8 cellular contexts compared by ENCODE assay signal in genomic region chr19:14517446-14517839, GRCh38. TPM values are rescaled to one million over a fixed set of nuclear protein-coding genes. Genes with fewer than 3 reads are reported as not detected.
DNase-seq lines count a peak whose midpoint lies in the region; ATAC-seq and TF ChIP-seq lines count a peak whose summit lies in the region.

No MANE protein-coding gene starts in this region.

- WGBS in heart left ventricle, 4 donors = 0 to 1% (median 1%) methylated on average over 10 to 32 of the region's 32 CpGs

- peak in 1 of 4 donors; percentile 0 for ATAC-seq in heart left ventricle
- no peak for ATAC-seq in Right ventricle myocardium inferior
- no peak for ATAC-seq in HG02588 (IDR thresholded peaks at IDR 0.05; ENCODE audit: unreplicated experiment)

- H3K27me3 ChIP-seq in heart left ventricle (no peaks in the 10 kb centered on the region), stomach smooth muscle (ENCODE audit: control insufficient read depth in 1 of 2, insufficient read depth in 2 of 2, low read length in 2 of 2) (no peaks in the 10 kb centered on the region)

- H3K27ac Mint-ChIP-seq in activated naive CD8-positive, alpha-beta T cell = peak overlapping the region; percentile 84

- peaks cover 59% of the 10 kb centered on the region for H3K4me1 Mint-ChIP-seq in activated naive CD8-positive, alpha-beta T cell (ENCODE audit: low read depth)

- peak overlapping the region; percentile 95 for H3K4me3 Mint-ChIP-seq in activated naive CD8-positive, alpha-beta T cell

- H3K27ac ChIP-seq in heart left ventricle = peak overlapping the region; percentile 96 to 100 (median 100)
- H3K27ac ChIP-seq in stomach smooth muscle (ENCODE audit: low read length) = peak overlapping the region; percentile 95

- H3K9me3 ChIP-seq in heart left ventricle (no peaks in the 10 kb centered on the region), iPS-18c (ENCODE audit: control insufficient read depth, insufficient read depth, low read length) (no peaks in the 10 kb centered on the region), stomach smooth muscle (ENCODE audit: control insufficient read depth in 2 of 2, low read length in 2 of 2) (no peaks in the 10 kb centered on the region)

- H3K27me3 Mint-ChIP-seq in activated naive CD8-positive, alpha-beta T cell = no peaks in the 10 kb centered on the region

- intact Hi-C loops in heart left ventricle (cut with DNase I) = loop anchor here in 1 of 10 donors (2.0 kb wide), 1 partner anchor 21 kb away; the partner anchor contains the start of gene GIPC1
- intact Hi-C loops in Right ventricle myocardium inferior (cut with DNase I) = loop anchor here (5.0 kb wide), 1 partner anchor 55 kb away; the partner anchor contains the start of gene NDUFB7

- peaks cover 17% of the 10 kb centered on the region for H3K36me3 Mint-ChIP-seq in activated naive CD8-positive, alpha-beta T cell

- H3K9me3 Mint-ChIP-seq in activated naive CD8-positive, alpha-beta T cell (ENCODE audit: low read depth) = no peaks in the 10 kb centered on the region

- DNase-seq in heart left ventricle (no peak), Right ventricle myocardium inferior (ENCODE audit: missing footprints) (no peak), NCI-H524 treated with DMSO at 0.1 percent for 48 hours (lab: John Stamatoyannopoulos, UW) (no peak), NCI-H128 (lab: John Stamatoyannopoulos, UW; ENCODE audit: unreplicated experiment) (no peak)

- H3K36me3 ChIP-seq in heart left ventricle (peaks cover 2 to 38% (median 27%) of the 10 kb centered on the region in 9 donors), stomach smooth muscle (ENCODE audit: control insufficient read depth in 2 of 2, insufficient read depth in 2 of 2, low read length in 2 of 2) (peaks cover 20 to 27% of the 10 kb centered on the region in 2 donors)

- TF ChIP-seq CTCF in heart left ventricle (IDR thresholded peaks at IDR 0.05) = no peak

- peak overlapping the region; percentile 66 to 100 (median 88) for H3K4me3 ChIP-seq in heart left ventricle
- H3K4me3 ChIP-seq in iPS-18c (ENCODE audit: insufficient read depth, low read depth, low read length) = peak overlapping the region; percentile 89
- H3K4me3 ChIP-seq in stomach smooth muscle (ENCODE audit: low read length in 2 of 2) = peak overlapping the region; percentile 88 to 92

- TF ChIP-seq POLR2A in heart left ventricle (IDR thresholded peaks at IDR 0.05) = no peak

- peaks cover 0 to 53% (median 39%) of the 10 kb centered on the region in 12 donors for H3K4me1 ChIP-seq in heart left ventricle
- H3K4me1 ChIP-seq in stomach smooth muscle (ENCODE audit: control insufficient read depth, insufficient read depth, low read length) = peaks cover 34% of the 10 kb centered on the region

- H3K9ac ChIP-seq in stomach smooth muscle (ENCODE audit: low read length in 2 of 2) = peak overlapping the region; percentile 78 to 99

RNA-seq across cellular contexts. Expression of gene DNAJB1, which starts 0.8 kb away (rescaled TPM):
- 10 to 100 TPM; 34.7 to 70.6 (median 44.8) TPM for total RNA-seq in heart left ventricle
- 10 to 100 TPM; 27.5 to 69.1 TPM for polyA plus RNA-seq in heart left ventricle
- total RNA-seq in Right ventricle myocardium inferior = 46.9 TPM

RNA-seq across cellular contexts. Expression of gene TECR, which starts 12.0 kb away (rescaled TPM):
- 10 to 100 TPM; 48.1 to 88.4 (median 71.7) TPM for total RNA-seq in heart left ventricle
- 100 to 1,000 TPM in 1 of 2 donors, 10 to 100 TPM in 1; 71.4 to 102 TPM for polyA plus RNA-seq in heart left ventricle
- total RNA-seq in Right ventricle myocardium inferior = 77.4 TPM

RNA-seq across cellular contexts. Expression of gene GIPC1, which starts 21.5 kb away (rescaled TPM):
- 10 to 100 TPM; 44.9 to 82.7 (median 49.3) TPM for total RNA-seq in heart left ventricle
- 10 to 100 TPM; 54.9 to 87.4 TPM for polyA plus RNA-seq in heart left ventricle
- total RNA-seq in Right ventricle myocardium inferior = 50.0 TPM

RNA-seq across cellular contexts. Expression of gene PTGER1, which starts 42.3 kb away (rescaled TPM):
- total RNA-seq in heart left ventricle (under 1 TPM in 1 of 9 donors, not detected in 8; 0.35 TPM), Right ventricle myocardium inferior (not detected)
- under 1 TPM in 1 of 2 donors, not detected in 1; 0.15 TPM for polyA plus RNA-seq in heart left ventricle

RNA-seq across cellular contexts. Expression of gene NDUFB7, which starts 54.4 kb away (rescaled TPM):
- total RNA-seq in heart left ventricle (1,000 to 10,000 TPM in 1 of 9 donors, 100 to 1,000 TPM in 8; 290 to 1,084 (median 402) TPM), Right ventricle myocardium inferior (529 TPM)
- polyA plus RNA-seq in heart left ventricle = 1,000 to 10,000 TPM in 1 of 2 donors, 100 to 1,000 TPM in 1; 782 to 1,747 TPM
